9 cellular contexts compared by ENCODE assay signal in genomic region chr11:62105611-62106245, GRCh38. TPM values are rescaled to one million over a fixed set of nuclear protein-coding genes. Genes with fewer than 3 reads are reported as not detected.
DNase-seq lines count a peak whose midpoint lies in the region; ATAC-seq, FAIRE-seq and TF ChIP-seq lines count a peak whose summit lies in the region.
"Had no signal": no experiment of that assay in that cellular context is flagged by ENCODE, and none has a peak within 500 bp of the region (broad histone marks: within the 10 kb centered on the region; RNA-seq: fewer than 3 reads in every experiment).

No MANE protein-coding gene starts in this region.

- in situ Hi-C loops in GM12878 (cut with MboI), result loop anchor here (5.0 kb wide), 2 partner anchors 208 to 308 kb away; no protein-coding TSS in a partner anchor

- H3K27ac ChIP-seq in GM12878 (ENCODE audit: control insufficient read depth, insufficient read depth) (no peak overlapping the region), liver (ENCODE audit: low read depth in 1 of 2, low read length in 2 of 2) (peak overlapping the region; percentile 62 to 81), testis (peak overlapping the region; percentile 64 to 68)
- H3K27ac ChIP-seq: A549 had no signal

- H2AFZ ChIP-seq in GM12878 (ENCODE audit: control insufficient read depth, low read depth, low read length), result peak overlapping the region; percentile 15

- FAIRE-seq in GM12878 (lab: Jason Lieb, UNC), result peak; percentile 35
- FAIRE-seq: A549 had no signal

- H3K9ac ChIP-seq in GM12878 (ENCODE audit: control insufficient read depth, insufficient read depth, low read length) (no peak overlapping the region), liver (ENCODE audit: low read depth in 1 of 2, low read length in 2 of 2) (peak overlapping the region in 1 of 2 donors; percentile 36)

- H3K9me3 Mint-ChIP-seq in activated CD4-positive, alpha-beta T cell treated with anti-CD3 and anti-CD28 coated beads for 36 hours (ENCODE audit: low read depth), result peaks cover 4% of the 10 kb centered on the region

- SMC1A ChIA-PET in GM12878 (lab: Charles Lee; ENCODE audit: uncharacterized antibody, unreplicated experiment), result interaction anchor here (0.9 to 6.6 kb wide), 3 partner anchors 23 to 208 kb away, joined by 3 to 77 read pairs (median 4); no protein-coding TSS in a partner anchor

- intact Hi-C loops in activated CD4-positive, alpha-beta T cell treated with anti-CD3 and anti-CD28 coated beads for 36 hours (cut with DNase I, micrococcal nuclease), result loop anchor here in 1 of 2 experiments (5.0 kb wide), 1 partner anchor 353 kb away; the partner anchor contains the start of gene MYRF
- intact Hi-C loops in GM12878 (cut with micrococcal nuclease; ENCODE audit: unreplicated experiment) (loop anchor here (5.0 kb wide), 2 partner anchors 308 to 358 kb away; no protein-coding TSS in a partner anchor), testis (cut with DNase I; ENCODE audit: low total_unique reads) (loop anchor here (10.0 kb wide), 1 partner anchor 311 kb away; the partner anchor contains the start of genes FEN1 and TMEM258)

- peaks cover under 1% of the 10 kb centered on the region for H3K27me3 Mint-ChIP-seq in activated CD4-positive, alpha-beta T cell treated with anti-CD3 and anti-CD28 coated beads for 36 hours

- H3K4me3 ChIP-seq in GM12878 (no peak overlapping the region), liver (ENCODE audit: low read depth in 1 of 3, low read length in 3 of 3) (no peak overlapping the region), testis (peak overlapping the region in 1 of 2 donors; percentile 1)
- H3K4me3 ChIP-seq: A549 had no signal

- no peaks in the 10 kb centered on the region for H3K9me3 ChIP-seq in GM12878 (replicated peaks; ENCODE audit: control insufficient read depth, insufficient read depth, low read length)
- H3K9me3 ChIP-seq in liver (ENCODE audit: control insufficient read depth in 4 of 4, low read length in 3 of 4), result no peaks in the 10 kb centered on the region
- H3K9me3 ChIP-seq in testis, result no peaks in the 10 kb centered on the region
- H3K9me3 ChIP-seq: A549 had no signal

- POLR2A ChIA-PET in activated CD4-positive, alpha-beta T cell treated with anti-CD3 and anti-CD28 coated beads for 36 hours (lab: Charles Lee), result interaction anchor here (0.6 kb wide), 1 partner anchor 208 kb away, joined by 4 read pairs; no protein-coding TSS in a partner anchor
- POLR2A ChIA-PET in GM12878 (lab: Charles Lee), result interaction anchor here (0.7 kb wide), 1 partner anchor 418 kb away, joined by 3 read pairs; no protein-coding TSS in a partner anchor

- BruUV-seq in GM12878 (replicated peaks; lab: Mats Ljungman, UMichigan), result no TSS peak

- H3K36me3 ChIP-seq in GM12878 (ENCODE audit: control insufficient read depth in 2 of 2, insufficient read depth in 2 of 2, low read length in 1 of 2) (no peaks in the 10 kb centered on the region), liver (ENCODE audit: control insufficient read depth in 4 of 4, insufficient read depth in 3 of 4, low read depth in 1 of 4, low read length in 3 of 4) (no peaks in the 10 kb centered on the region), testis (ENCODE audit: low read depth, missing control alignments) (no peaks in the 10 kb centered on the region)

- H3K27me3 ChIP-seq in GM12878 (replicated peaks in 1 of 2; ENCODE audit: control insufficient read depth in 2 of 2, insufficient read depth in 2 of 2, low read length in 1 of 2) (no peaks in the 10 kb centered on the region), liver (ENCODE audit: control insufficient read depth in 4 of 4, insufficient read depth in 4 of 4, low read length in 3 of 4) (no peaks in the 10 kb centered on the region), testis (no peaks in the 10 kb centered on the region)

- TF ChIP-seq RAD21 in GM12878 (IDR thresholded peaks at IDR 0.05; ENCODE audit: insufficient read depth, low read depth, low read length) (no peak), liver (IDR thresholded peaks at IDR 0.05) (no peak)

- TF ChIP-seq CTCF in GM12878 (IDR thresholded peaks at IDR 0.05 in 2 of 3, conservative IDR thresholded peaks at IDR 0.05 in 1 of 3; ENCODE audit: control insufficient read depth in 2 of 3, extremely low read depth in 1 of 3, insufficient read depth in 1 of 3, low read depth in 3 of 3, low read length in 3 of 3), result no peak
- no peak for TF ChIP-seq CTCF in liver (IDR thresholded peaks at IDR 0.05; ENCODE audit: low read depth, low read length, missing input control)
- TF ChIP-seq CTCF in testis (IDR thresholded peaks at IDR 0.05), result no peak

- no peaks in the 10 kb centered on the region for H3K79me2 ChIP-seq in GM12878 (ENCODE audit: control insufficient read depth, insufficient read depth, low read length)

- H4K20me1 ChIP-seq in GM12878 (ENCODE audit: control insufficient read depth, insufficient read depth), result no peaks in the 10 kb centered on the region

- ATAC-seq in activated CD4-positive, alpha-beta T cell treated with anti-CD3 and anti-CD28 coated beads for 36 hours, result no peak
- ATAC-seq in GM12878 (no peak), HG02884 (IDR thresholded peaks at IDR 0.05; ENCODE audit: unreplicated experiment) (no peak)
- ATAC-seq: A549 had no signal

- WGBS in GM12878 (ENCODE audit: insufficient coverage, insufficient replicate concordance, low lambda C conversion rate, missing lambda C conversion rate), result 71% methylated on average over 9 of the region's 9 CpGs
- 62% methylated on average over 9 of the region's 9 CpGs for WGBS in liver
- WGBS in testis, 2 donors, result 43% methylated on average over 9 of the region's 9 CpGs

- no peaks in the 10 kb centered on the region for H3K36me3 Mint-ChIP-seq in activated CD4-positive, alpha-beta T cell treated with anti-CD3 and anti-CD28 coated beads for 36 hours (ENCODE audit: low read depth)

- RAD21 ChIA-PET in GM12878 (lab: Charles Lee; ENCODE audit: unreplicated experiment), result interaction anchor here (0.8 to 4.7 kb wide), 4 partner anchors 24 to 308 kb away, joined by 4 to 70 read pairs (median 56); no protein-coding TSS in a partner anchor

- TF ChIP-seq EP300 in GM12878 (IDR thresholded peaks at IDR 0.05; ENCODE audit: borderline replicate concordance in 1 of 2, control insufficient read depth in 1 of 2, low read depth in 2 of 2, low read length in 2 of 2), result no peak

- no peak overlapping the region for H3K4me2 ChIP-seq in GM12878 (ENCODE audit: control insufficient read depth, insufficient read depth)
- H3K4me2 ChIP-seq: A549 had no signal

- H3K4me1 Mint-ChIP-seq in activated CD4-positive, alpha-beta T cell treated with anti-CD3 and anti-CD28 coated beads for 36 hours, result peaks cover 16% of the 10 kb centered on the region

- CTCF ChIA-PET in activated CD4-positive, alpha-beta T cell treated with anti-CD3 and anti-CD28 coated beads for 36 hours (lab: Charles Lee), result interaction anchor here (0.6 to 6.1 kb wide), 9 partner anchors 24 to 308 kb away, joined by 3 to 151 read pairs (median 7); partner anchors contain the start of gene BEST1
- CTCF ChIA-PET in GM12878 (lab: Yijun Ruan, JAX), result interaction anchor here (0.6 to 7.6 kb wide), 5 partner anchors 20 to 1030 kb away, joined by 3 to 146 read pairs (median 118); no protein-coding TSS in a partner anchor

- H3K4me3 Mint-ChIP-seq in activated CD4-positive, alpha-beta T cell treated with anti-CD3 and anti-CD28 coated beads for 36 hours, result peak overlapping the region; percentile 12

- DNase-seq in activated CD4-positive, alpha-beta T cell treated with anti-CD3 and anti-CD28 coated beads for 36 hours, result no peak
- DNase-seq in activated CD4-positive, alpha-beta T cell treated with anti-CD3 and anti-CD28 coated beads for 1 hour, result no peak
- no peak for DNase-seq in GM12878 (ENCODE audit: low read depth, low spot score)
- no peak for DNase-seq in testis
- no peak for DNase-seq in NCI-H2107 treated with DMSO at 0.1 percent for 48 hours (lab: John Stamatoyannopoulos, UW; ENCODE audit: unreplicated experiment)
- DNase-seq in NCI-H1417 (lab: John Stamatoyannopoulos, UW), result no peak

- no peak for TF ChIP-seq POLR2A in GM12878 (IDR thresholded peaks at IDR 0.05; ENCODE audit: low read depth, low read length)
- TF ChIP-seq POLR2A in testis (IDR thresholded peaks at IDR 0.05), result no peak

- H3K27ac Mint-ChIP-seq in activated CD4-positive, alpha-beta T cell treated with anti-CD3 and anti-CD28 coated beads for 36 hours, result peak overlapping the region; percentile 82

- no peaks in the 10 kb centered on the region for H3K4me1 ChIP-seq in GM12878 (ENCODE audit: control insufficient read depth, insufficient read depth, low read length)
- H3K4me1 ChIP-seq in liver (ENCODE audit: control insufficient read depth in 4 of 4, insufficient read depth in 4 of 4, low read length in 3 of 4), result peaks cover 0 to 4% (median 0%) of the 10 kb centered on the region in 4 donors
- peaks cover 12% of the 10 kb centered on the region for H3K4me1 ChIP-seq in testis

TF ChIP-seq in liver, 16 proteins besides CTCF, POLR2A, EP300 and RAD21:
- TF ChIP-seq YY1 (IDR thresholded peaks at IDR 0.05), result peak; percentile 9
- no peak for TF ChIP-seq NR2F2 (IDR thresholded peaks at IDR 0.05)

RNA-seq across cellular contexts. Expression of gene INCENP, which starts 18.1 kb away (rescaled TPM):
- 100 to 1,000 TPM; 125 to 140 TPM for total RNA-seq in activated CD4-positive, alpha-beta T cell treated with anti-CD3 and anti-CD28 coated beads for 36 hours
- total RNA-seq in GM12878 (2013; cell fraction: nucleolus; rRNA removed), result 97.3 and 112 TPM in 2 replicates
- total RNA-seq in GM12878 (2014; rRNA removed), result 47.3 and 55.6 TPM in 2 replicates
- 24.7 and 25.7 TPM in 2 replicates for total RNA-seq in GM12878 (2014; rRNA removed; fragmentation: Illumina TruSeq; extraction: Trizol)
- 88.1 and 96.8 TPM in 2 replicates for total RNA-seq in GM12878 (2021)
- 17.7 TPM for polyA plus RNA-seq in GM12878 (2011; ENCODE audit: low read depth)
- 17.1 and 32.3 TPM in 2 replicates for polyA plus RNA-seq in GM12878 (2011; rRNA removed)
- 41.5 and 49.1 TPM in 2 replicates for polyA plus RNA-seq in GM12878 (2011; cell fraction: cytosol; rRNA removed)
- 129 and 206 TPM in 2 replicates for polyA plus RNA-seq in GM12878 (2011; cell fraction: nucleus; rRNA removed)
- 26.1 and 34.0 TPM in 2 replicates for polyA plus RNA-seq in GM12878 (2012)
- polyA plus RNA-seq in GM12878 (2014; fragmentation: Illumina TruSeq; extraction: Trizol), result 20.9 and 33.8 TPM in 2 replicates
- 1 to 10 TPM; 1.4 to 3.7 TPM for polyA plus RNA-seq in GM12878 (2014; fragmentation: Nextera tagmentation; extraction: Ambion mirVana)
- 51.9 and 52.7 TPM in 2 replicates for polyA plus RNA-seq in GM12878 (2014; rRNA removed)
- 10 to 100 TPM; 16.3 to 19.5 TPM for polyA plus RNA-seq in GM12878 (2016; fragmentation: Nextera tagmentation; extraction: Ambion mirVana)
- polyA minus RNA-seq in GM12878 (2011; rRNA and poly(A)+ RNA removed), result 31.7 and 54.2 TPM in 2 replicates
- polyA minus RNA-seq in GM12878 (2011; cell fraction: cytosol; rRNA and poly(A)+ RNA removed), result 46.8 and 47.2 TPM in 2 replicates
- 33.4 and 55.9 TPM in 2 replicates for polyA minus RNA-seq in GM12878 (2011; cell fraction: nucleus; rRNA and poly(A)+ RNA removed)
- 10 to 100 TPM in 1 of 2 donors, 1 to 10 TPM in 1; 5.4 to 34.4 TPM for total RNA-seq in liver
- 1 to 10 TPM; 2.4 to 4.1 TPM for polyA plus RNA-seq in liver
- total RNA-seq in testis, result 10 to 100 TPM; 42.0 to 46.6 TPM
- 25.0 TPM for polyA plus RNA-seq in testis (ENCODE audit: insufficient read depth, low read depth, low replicate concordance)
